20 cellular contexts compared by ENCODE assay signal in genomic region chr4:120857312-120857711, GRCh38.
"Had no signal": no experiment of that assay in that cellular context is flagged by ENCODE, and none has a peak within 500 bp of the region (broad histone marks: within the 10 kb centered on the region; RNA-seq: fewer than 3 reads in every experiment).

No MANE protein-coding gene starts in this region.

- H3K27ac ChIP-seq: gastrocnemius medialis, heart right ventricle, left ventricle myocardium inferior, psoas muscle, transverse colon had no signal

- H3K9me3 Mint-ChIP-seq: activated CD4-positive, alpha-beta memory T cell treated with anti-CD3 and anti-CD28 coated beads for 36 hours; activated naive CD8-positive, alpha-beta T cell treated with anti-CD3 and anti-CD28 coated beads, Interleukin-2, amount 10 ng/mL, durations not matched to agents 7 days and 5 days; activated T-cell treated with anti-CD3 and anti-CD28 coated beads, Interleukin-2, amount 50 U/mL, for 4 hours; memory B cell; nephron had no signal

- H3K27me3 Mint-ChIP-seq: activated naive CD8-positive, alpha-beta T cell treated with anti-CD3 and anti-CD28 coated beads, Interleukin-2, amount 10 ng/mL, durations not matched to agents 7 days and 5 days; memory B cell had no signal

- H3K4me3 Mint-ChIP-seq: activated CD4-positive, alpha-beta memory T cell treated with anti-CD3 and anti-CD28 coated beads for 36 hours; activated naive CD8-positive, alpha-beta T cell treated with anti-CD3 and anti-CD28 coated beads, Interleukin-2, amount 10 ng/mL, durations not matched to agents 7 days and 5 days; activated T-cell treated with anti-CD3 and anti-CD28 coated beads, Interleukin-2, amount 50 U/mL, for 4 hours; memory B cell; nephron had no signal

- H3K4me3 ChIP-seq: gastrocnemius medialis, heart right ventricle, left ventricle myocardium inferior, psoas muscle, transverse colon had no signal

- H3K9me3 ChIP-seq: gastrocnemius medialis, heart right ventricle, left ventricle myocardium inferior, psoas muscle, transverse colon had no signal

- H3K36me3 ChIP-seq: gastrocnemius medialis, left ventricle myocardium inferior, transverse colon had no signal

- H3K27ac Mint-ChIP-seq: activated CD4-positive, alpha-beta memory T cell treated with anti-CD3 and anti-CD28 coated beads for 36 hours; activated naive CD8-positive, alpha-beta T cell treated with anti-CD3 and anti-CD28 coated beads, Interleukin-2, amount 10 ng/mL, durations not matched to agents 7 days and 5 days; memory B cell had no signal

- H3K36me3 Mint-ChIP-seq: activated CD4-positive, alpha-beta memory T cell treated with anti-CD3 and anti-CD28 coated beads for 36 hours; activated naive CD8-positive, alpha-beta T cell treated with anti-CD3 and anti-CD28 coated beads, Interleukin-2, amount 10 ng/mL, durations not matched to agents 7 days and 5 days; memory B cell had no signal

- H3K4me1 ChIP-seq: gastrocnemius medialis, left ventricle myocardium inferior, psoas muscle, transverse colon had no signal

- H3K4me1 Mint-ChIP-seq: memory B cell had no signal

- DNase-seq: activated CD4-positive, alpha-beta memory T cell treated with anti-CD3 and anti-CD28 coated beads for 36 hours; activated CD4-positive, alpha-beta T cell treated with anti-CD3 and anti-CD28 coated beads for 1 hour; activated gamma-delta T cell; activated naive CD8-positive, alpha-beta T cell treated with anti-CD3 and anti-CD28 coated beads, Interleukin-2, amount 10 ng/mL, durations not matched to agents 7 days and 5 days; activated T-cell treated with anti-CD3 and anti-CD28 coated beads, Interleukin-2, amount 50 U/mL, for 4 hours; aorta; effector memory CD4-positive, alpha-beta T cell; gastrocnemius medialis; heart right ventricle; islet precursor cell; left ventricle myocardium inferior; occipital lobe; psoas muscle; stimulated activated CD4-positive, alpha-beta T cell treated with anti-CD3 and anti-CD28 coated beads, Interleukin-12 subunit alpha, Interleukin-12 subunit beta, amount 100 ng/mL, for 4 hours; stimulated activated naive CD4-positive, alpha-beta T cell; substantia nigra; T-helper 9 cell; transverse colon had no signal
